In the genomic region with DNA sequence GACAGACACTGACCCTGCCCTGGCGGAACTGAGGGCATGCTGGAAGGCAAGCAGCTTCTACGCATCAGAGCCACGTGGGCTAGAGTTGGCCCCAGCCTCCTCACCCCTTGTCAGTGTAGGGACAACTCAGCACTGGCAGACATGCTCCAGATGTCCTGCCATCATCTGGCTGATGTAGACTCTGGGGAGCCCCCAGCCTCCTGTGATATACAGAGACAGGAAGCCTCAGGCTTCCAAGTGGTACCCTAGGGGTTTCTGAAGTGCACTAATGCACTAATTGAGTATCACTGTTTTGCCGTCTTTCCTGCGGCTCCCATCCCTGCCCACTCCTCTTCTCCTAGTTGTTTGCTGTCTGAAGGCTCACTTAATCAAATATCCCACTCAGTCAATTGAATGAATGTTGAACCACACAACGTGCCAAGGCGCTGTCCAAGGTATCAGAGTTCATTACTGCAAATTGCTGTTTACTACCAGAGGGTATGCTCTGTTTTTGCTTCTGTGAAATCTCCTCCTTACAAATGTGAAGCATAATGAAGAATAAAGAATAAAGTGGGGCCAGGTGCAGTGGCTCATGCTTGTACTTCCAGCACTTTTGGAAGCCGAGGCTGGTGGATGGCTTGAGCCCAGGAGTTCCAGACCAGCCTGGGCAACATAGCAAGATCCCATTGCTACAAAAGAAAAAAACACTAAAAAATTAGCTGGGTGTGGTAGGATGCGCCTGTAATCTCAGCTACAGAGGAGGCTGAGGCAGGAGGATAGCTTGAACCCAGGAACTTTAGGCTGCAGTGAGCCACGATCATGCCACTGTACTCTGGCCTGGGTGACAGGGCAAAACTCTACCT, we compare ENCODE assay signal across 2 cellular contexts.
TF ChIP-seq lines count a peak whose summit lies in the region.

No MANE protein-coding gene starts in this region.

TF ChIP-seq in IMR-90, 13 proteins besides CTCF, POLR2A, EP300 and RAD21 (continued from another document):
- TF ChIP-seq, protein P1, sequence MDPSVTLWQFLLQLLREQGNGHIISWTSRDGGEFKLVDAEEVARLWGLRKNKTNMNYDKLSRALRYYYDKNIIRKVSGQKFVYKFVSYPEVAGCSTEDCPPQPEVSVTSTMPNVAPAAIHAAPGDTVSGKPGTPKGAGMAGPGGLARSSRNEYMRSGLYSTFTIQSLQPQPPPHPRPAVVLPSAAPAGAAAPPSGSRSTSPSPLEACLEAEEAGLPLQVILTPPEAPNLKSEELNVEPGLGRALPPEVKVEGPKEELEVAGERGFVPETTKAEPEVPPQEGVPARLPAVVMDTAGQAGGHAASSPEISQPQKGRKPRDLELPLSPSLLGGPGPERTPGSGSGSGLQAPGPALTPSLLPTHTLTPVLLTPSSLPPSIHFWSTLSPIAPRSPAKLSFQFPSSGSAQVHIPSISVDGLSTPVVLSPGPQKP (IDR thresholded peaks at IDR 0.05; ENCODE audit: borderline replicate concordance, low read depth, low read length), result no peak
- no peak for TF ChIP-seq RCOR1 (IDR thresholded peaks at IDR 0.05; ENCODE audit: insufficient replicate concordance, low read length)
- no peak for TF ChIP-seq NFE2L2 (IDR thresholded peaks at IDR 0.05; ENCODE audit: low read depth, low read length)
- TF ChIP-seq BHLHE40 (IDR thresholded peaks at IDR 0.05; ENCODE audit: low read depth, low read length), result no peak
- no peak for TF ChIP-seq RFX5 (IDR thresholded peaks at IDR 0.05; ENCODE audit: low read depth, low read length)
- no peak for TF ChIP-seq MAFK (IDR thresholded peaks at IDR 0.05; ENCODE audit: low read depth, low read length)
- TF ChIP-seq CHD1 (IDR thresholded peaks at IDR 0.05; ENCODE audit: low read depth, low read length), result no peak
- TF ChIP-seq SMC3 (IDR thresholded peaks at IDR 0.05; ENCODE audit: low read depth, low read length), result no peak
- TF ChIP-seq, protein P2, sequence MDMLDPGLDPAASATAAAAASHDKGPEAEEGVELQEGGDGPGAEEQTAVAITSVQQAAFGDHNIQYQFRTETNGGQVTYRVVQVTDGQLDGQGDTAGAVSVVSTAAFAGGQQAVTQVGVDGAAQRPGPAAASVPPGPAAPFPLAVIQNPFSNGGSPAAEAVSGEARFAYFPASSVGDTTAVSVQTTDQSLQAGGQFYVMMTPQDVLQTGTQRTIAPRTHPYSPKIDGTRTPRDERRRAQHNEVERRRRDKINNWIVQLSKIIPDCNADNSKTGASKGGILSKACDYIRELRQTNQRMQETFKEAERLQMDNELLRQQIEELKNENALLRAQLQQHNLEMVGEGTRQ (IDR thresholded peaks at IDR 0.05; ENCODE audit: low read depth, low read length), result no peak
- no peak for TF ChIP-seq MAZ (IDR thresholded peaks at IDR 0.05; ENCODE audit: borderline replicate concordance, low read depth, low read length)
- TF ChIP-seq CEBPB (IDR thresholded peaks at IDR 0.05; ENCODE audit: low read depth, low read length), result no peak

TF ChIP-seq in SK-N-SH treated with all-trans-retinoic acid at 6 μM for 48 hours, 23 proteins besides CTCF, POLR2A, EP300 and RAD21 (continued from another document):
- TF ChIP-seq, protein P3, sequence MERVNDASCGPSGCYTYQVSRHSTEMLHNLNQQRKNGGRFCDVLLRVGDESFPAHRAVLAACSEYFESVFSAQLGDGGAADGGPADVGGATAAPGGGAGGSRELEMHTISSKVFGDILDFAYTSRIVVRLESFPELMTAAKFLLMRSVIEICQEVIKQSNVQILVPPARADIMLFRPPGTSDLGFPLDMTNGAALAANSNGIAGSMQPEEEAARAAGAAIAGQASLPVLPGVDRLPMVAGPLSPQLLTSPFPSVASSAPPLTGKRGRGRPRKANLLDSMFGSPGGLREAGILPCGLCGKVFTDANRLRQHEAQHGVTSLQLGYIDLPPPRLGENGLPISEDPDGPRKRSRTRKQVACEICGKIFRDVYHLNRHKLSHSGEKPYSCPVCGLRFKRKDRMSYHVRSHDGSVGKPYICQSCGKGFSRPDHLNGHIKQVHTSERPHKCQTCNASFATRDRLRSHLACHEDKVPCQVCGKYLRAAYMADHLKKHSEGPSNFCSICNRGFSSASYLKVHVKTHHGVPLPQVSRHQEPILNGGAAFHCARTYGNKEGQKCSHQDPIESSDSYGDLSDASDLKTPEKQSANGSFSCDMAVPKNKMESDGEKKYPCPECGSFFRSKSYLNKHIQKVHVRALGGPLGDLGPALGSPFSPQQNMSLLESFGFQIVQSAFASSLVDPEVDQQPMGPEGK (CRISPR knock-in tag; IDR thresholded peaks at IDR 0.05; ENCODE audit: borderline replicate concordance), result no peak
- TF ChIP-seq ARNTL (CRISPR knock-in tag; IDR thresholded peaks at IDR 0.05; ENCODE audit: borderline replicate concordance, low read depth), result no peak
- no peak for TF ChIP-seq SNAI2 (CRISPR knock-in tag; IDR thresholded peaks at IDR 0.05)
- TF ChIP-seq GLIS3 (CRISPR knock-in tag; IDR thresholded peaks at IDR 0.05), result no peak
TF ChIP-seq in SK-N-SH treated with all-trans-retinoic acid at 6 μM for 48 hours: peak in this region for 4.
